In the genomic region with DNA sequence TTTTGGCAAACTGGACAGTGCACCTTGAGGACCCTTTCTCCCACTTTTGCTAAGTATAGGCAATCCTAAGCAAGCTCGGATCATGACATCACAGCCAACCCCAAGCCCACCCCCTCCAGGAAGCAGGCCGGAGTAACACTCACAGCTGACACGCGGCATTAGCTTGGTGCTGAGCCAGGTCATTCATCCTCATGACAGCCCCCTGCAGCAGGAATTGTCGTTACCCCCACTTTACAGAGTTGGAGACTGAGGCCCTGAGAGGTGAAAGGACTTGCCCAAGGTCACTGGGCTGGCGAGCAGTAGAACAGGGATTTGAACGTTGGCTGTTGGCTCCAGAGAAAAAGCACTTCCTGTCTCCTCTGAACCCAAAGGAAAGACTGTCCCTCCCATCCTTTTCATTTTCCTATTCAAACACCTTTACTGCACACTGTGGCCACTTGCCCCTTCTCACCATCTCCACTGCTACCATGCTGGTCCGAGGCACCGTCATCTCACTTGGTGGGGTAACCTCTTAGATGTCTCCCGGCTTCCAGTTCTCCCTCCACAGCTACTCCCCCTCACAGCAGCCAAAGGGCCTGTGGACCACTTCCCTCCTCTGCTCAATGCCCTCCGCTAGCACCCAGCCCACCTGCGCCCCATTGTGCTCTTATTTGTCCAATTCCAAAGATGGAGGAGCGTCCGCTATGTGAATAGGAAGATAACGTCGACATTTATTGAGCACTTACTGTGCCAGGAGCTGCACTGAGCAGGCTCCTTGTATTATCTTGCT, we compare ENCODE assay signal across 1 cellular context.
TF ChIP-seq lines count a peak whose summit lies in the region.

No MANE protein-coding gene starts in this region.

TF ChIP-seq in HepG2, 621 proteins besides CTCF, POLR2A, EP300 and RAD21 (continued from another document):
- TF ChIP-seq CREB1 (IDR thresholded peaks at IDR 0.05) = peak; percentile 18; the same call in 1 of the 2 replicates
- no peak for TF ChIP-seq CREB1 (CRISPR knock-in tag; IDR thresholded peaks at IDR 0.05)
- TF ChIP-seq ZNF629 (CRISPR knock-in tag; conservative IDR thresholded peaks at IDR 0.05) = peak; percentile 87
- peak; percentile 32; the same call in 1 of the 2 replicates for TF ChIP-seq KDM5B (CRISPR knock-in tag; IDR thresholded peaks at IDR 0.05; ENCODE audit: borderline replicate concordance)
- TF ChIP-seq SALL1 (CRISPR knock-in tag; IDR thresholded peaks at IDR 0.05) = 0 out of 2 replicates have a peak, but pooled peaks have one; percentile 10
